ENCODE assay signal across 12 cellular contexts in genomic region chr14:69666112-69666511, GRCh38. TPM values are rescaled to one million over a fixed set of nuclear protein-coding genes. Genes with fewer than 3 reads are reported as not detected.
DNase-seq lines count a peak whose midpoint lies in the region; ATAC-seq and TF ChIP-seq lines count a peak whose summit lies in the region.
"Had no signal": no experiment of that assay in that cellular context is flagged by ENCODE, and none has a peak within 500 bp of the region (broad histone marks: within the 10 kb centered on the region; RNA-seq: fewer than 3 reads in every experiment).

No MANE protein-coding gene starts in this region.

- no peaks in the 10 kb centered on the region for H3K9me3 ChIP-seq in suprapubic skin

- no peaks in the 10 kb centered on the region for H3K27me3 ChIP-seq in suprapubic skin

- no peak overlapping the region for H3K4me3 Mint-ChIP-seq in T-helper 1 cell treated with Interleukin-12 subunit alpha and Interleukin-12 subunit beta and Interleukin-4 antibody, amounts not matched to agents 30 μg/mL and 1 μg/mL, for 36 hours
- peak overlapping the region; percentile 1 for H3K4me3 Mint-ChIP-seq in central memory CD8-positive, alpha-beta T cell
- no peak overlapping the region for H3K4me3 Mint-ChIP-seq in memory B cell

- H3K27me3 Mint-ChIP-seq in T-helper 1 cell treated with Interleukin-12 subunit alpha and Interleukin-12 subunit beta and Interleukin-4 antibody, amounts not matched to agents 30 μg/mL and 1 μg/mL, for 36 hours (ENCODE audit: low read depth) = no peaks in the 10 kb centered on the region
- H3K27me3 Mint-ChIP-seq in central memory CD8-positive, alpha-beta T cell = no peaks in the 10 kb centered on the region
- no peaks in the 10 kb centered on the region for H3K27me3 Mint-ChIP-seq in memory B cell

- H3K4me3 ChIP-seq in suprapubic skin = no peak overlapping the region

- peaks cover 87% of the 10 kb centered on the region for H3K4me1 Mint-ChIP-seq in T-helper 1 cell treated with Interleukin-12 subunit alpha and Interleukin-12 subunit beta and Interleukin-4 antibody, amounts not matched to agents 30 μg/mL and 1 μg/mL, for 36 hours (ENCODE audit: low read depth)
- peaks cover 78% of the 10 kb centered on the region for H3K4me1 Mint-ChIP-seq in central memory CD8-positive, alpha-beta T cell
- H3K4me1 Mint-ChIP-seq in memory B cell = peaks cover 81% of the 10 kb centered on the region

- DNase-seq in T-helper 1 cell (no peak), memory B cell (ENCODE audit: low spot score in 2 of 2) (no peak), suprapubic skin (ENCODE audit: low spot score in 2 of 2) (no peak), AG08395 (ENCODE audit: low spot score) (no peak), 8988T (no peak)
- DNase-seq in central memory CD8-positive, alpha-beta T cell (ENCODE audit: low spot score in 2 of 2) = no peak
- DNase-seq: DMS153, OCI-M1, WERI-Rb-1 had no signal

- H3K27ac ChIP-seq in suprapubic skin = peak overlapping the region; percentile 77
- H3K27ac ChIP-seq: 22Rv1, WERI-Rb-1 had no signal

- no peak for ATAC-seq in central memory CD8-positive, alpha-beta T cell (replicated peaks; ENCODE audit: extremely low read depth, poor library complexity, severe bottlenecking)
- ATAC-seq in memory B cell (ENCODE audit: low read depth) (no peak), HG02870 (IDR thresholded peaks at IDR 0.05; ENCODE audit: unreplicated experiment) (no peak)

- WGBS in suprapubic skin = 35% methylated on average over 3 of the region's 3 CpGs

- peaks cover 4% of the 10 kb centered on the region for H3K9me3 Mint-ChIP-seq in T-helper 1 cell treated with Interleukin-12 subunit alpha and Interleukin-12 subunit beta and Interleukin-4 antibody, amounts not matched to agents 30 μg/mL and 1 μg/mL, for 36 hours
- no peaks in the 10 kb centered on the region for H3K9me3 Mint-ChIP-seq in central memory CD8-positive, alpha-beta T cell
- H3K9me3 Mint-ChIP-seq in memory B cell = peaks cover 5% of the 10 kb centered on the region

- peaks cover 81% of the 10 kb centered on the region for H3K4me1 ChIP-seq in suprapubic skin

- TF ChIP-seq EP300 in suprapubic skin (IDR thresholded peaks at IDR 0.05) = no peak

- no peaks in the 10 kb centered on the region for H3K36me3 ChIP-seq in suprapubic skin

- peaks cover 45% of the 10 kb centered on the region for H3K36me3 Mint-ChIP-seq in T-helper 1 cell treated with Interleukin-12 subunit alpha and Interleukin-12 subunit beta and Interleukin-4 antibody, amounts not matched to agents 30 μg/mL and 1 μg/mL, for 36 hours (ENCODE audit: low read depth)
- H3K36me3 Mint-ChIP-seq in central memory CD8-positive, alpha-beta T cell (ENCODE audit: insufficient read depth) = peaks cover 17% of the 10 kb centered on the region
- H3K36me3 Mint-ChIP-seq in memory B cell = peaks cover 21% of the 10 kb centered on the region

- no peak for TF ChIP-seq CTCF in suprapubic skin (IDR thresholded peaks at IDR 0.05)

- peak overlapping the region; percentile 35 for H3K27ac Mint-ChIP-seq in T-helper 1 cell treated with Interleukin-12 subunit alpha and Interleukin-12 subunit beta and Interleukin-4 antibody, amounts not matched to agents 30 μg/mL and 1 μg/mL, for 36 hours
- H3K27ac Mint-ChIP-seq in central memory CD8-positive, alpha-beta T cell (ENCODE audit: low read depth) = peak overlapping the region; percentile 73
- peak overlapping the region; percentile 86 for H3K27ac Mint-ChIP-seq in memory B cell

- TF ChIP-seq POLR2A in suprapubic skin (IDR thresholded peaks at IDR 0.05) = no peak

RNA-seq across cellular contexts. Expression of gene SUSD6, which starts 54.7 kb away (rescaled TPM):
- 10 to 100 TPM; 45.1 to 60.4 (median 56.7) TPM for total RNA-seq in suprapubic skin

Comparison
In these comparisons a context has a peak if more than half of its experiments do, and no peak if none do; other contexts are left out.
1. H3K27ac Mint-ChIP-seq: peak in every context shown above with its lines; median percentile 86 in memory B cell; 73 in central memory CD8-positive, alpha-beta T cell; 35 in T-helper 1 cell treated with Interleukin-12 subunit alpha and Interleukin-12 subunit beta and Interleukin-4 antibody, amounts not matched to agents 30 μg/mL and 1 μg/mL, for 36 hours.